Comparison of ENCODE assay signal across 8 cellular contexts in the genomic region with DNA sequence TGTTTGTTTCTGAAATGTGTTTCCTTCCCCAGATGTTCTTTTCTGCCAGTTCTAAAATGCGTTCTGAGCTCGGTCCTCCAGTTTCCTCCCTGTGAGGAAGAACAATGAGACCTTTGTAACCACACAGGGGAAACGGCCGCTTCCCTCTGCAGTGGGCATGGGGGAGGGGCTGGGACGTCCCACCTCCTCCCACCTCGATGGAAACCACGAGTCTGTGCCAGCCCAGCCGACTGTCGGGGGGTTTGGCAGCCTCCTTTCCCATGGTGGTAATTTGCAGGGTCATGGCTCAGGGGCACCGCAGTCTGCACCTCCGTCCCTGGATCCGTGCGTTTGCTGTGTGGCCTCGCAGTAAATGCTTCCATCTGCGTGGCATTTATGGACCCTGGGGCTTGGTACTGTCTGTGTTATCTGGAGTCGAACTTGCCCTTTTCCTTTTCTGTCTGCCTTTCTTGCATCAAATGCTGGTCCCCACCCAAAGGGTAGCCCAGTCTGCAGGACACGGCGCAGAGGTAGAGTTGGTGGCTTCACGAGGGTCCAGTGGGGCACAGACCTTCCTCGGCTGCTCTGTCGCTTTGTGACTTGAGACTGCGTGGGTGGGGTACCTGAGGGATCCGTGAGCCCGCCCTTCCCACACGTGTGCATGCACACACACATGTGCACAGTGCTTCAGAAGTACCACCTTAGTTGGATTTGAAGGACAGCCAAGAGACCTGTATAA. TPM values are rescaled to one million over a fixed set of nuclear protein-coding genes. Genes with fewer than 3 reads are reported as not detected.
DNase-seq lines count a peak whose midpoint lies in the region; ATAC-seq and TF ChIP-seq lines count a peak whose summit lies in the region.
"Had no signal": no experiment of that assay in that cellular context is flagged by ENCODE, and none has a peak within 500 bp of the region (broad histone marks: within the 10 kb centered on the region; RNA-seq: fewer than 3 reads in every experiment).

No MANE protein-coding gene starts in this region.

- H3K9me3 ChIP-seq in Loucy (ENCODE audit: insufficient read depth, low read depth, low read length), result no peaks in the 10 kb centered on the region
- H3K9me3 ChIP-seq in iPS-15b (ENCODE audit: control insufficient read depth, insufficient read depth, low read length), result no peaks in the 10 kb centered on the region
- H3K9me3 ChIP-seq: psoas muscle had no signal

- H3K27me3 ChIP-seq in Loucy (ENCODE audit: insufficient read depth, low read length, poor library complexity, severe bottlenecking) (no peaks in the 10 kb centered on the region), iPS-15b (ENCODE audit: control insufficient read depth, insufficient read depth, low read length) (no peaks in the 10 kb centered on the region)

- peaks cover 96% of the 10 kb centered on the region for H3K79me2 ChIP-seq in Loucy (ENCODE audit: insufficient read depth, low read length)

- H3K4me3 Mint-ChIP-seq in WTC11, result peak overlapping the region; percentile 25
- H3K4me3 Mint-ChIP-seq in stimulated activated naive CD8-positive, alpha-beta T cell treated with anti-CD3 and anti-CD28 coated beads, Interleukin-15, Interleukin-2, amounts not matched to agents 100 ng/mL and 50 ng/mL, for 24 hours, result peak overlapping the region; percentile 30

- H3K36me3 Mint-ChIP-seq in WTC11, result no peaks in the 10 kb centered on the region
- H3K36me3 Mint-ChIP-seq in stimulated activated naive CD8-positive, alpha-beta T cell treated with anti-CD3 and anti-CD28 coated beads, Interleukin-15, Interleukin-2, amounts not matched to agents 100 ng/mL and 50 ng/mL, for 24 hours (ENCODE audit: low read depth), result no peaks in the 10 kb centered on the region

- H3K9me3 Mint-ChIP-seq in WTC11, result no peaks in the 10 kb centered on the region
- H3K9me3 Mint-ChIP-seq in stimulated activated naive CD8-positive, alpha-beta T cell treated with anti-CD3 and anti-CD28 coated beads, Interleukin-15, Interleukin-2, amounts not matched to agents 100 ng/mL and 50 ng/mL, for 24 hours, result no peaks in the 10 kb centered on the region

- peak overlapping the region; percentile 83 for H3K9ac ChIP-seq in Loucy (ENCODE audit: low read depth, low read length, poor library complexity, severe bottlenecking)
- H3K9ac ChIP-seq in iPS-15b (ENCODE audit: low read depth, low read length), result peak overlapping the region; percentile 13

- TF ChIP-seq CTCF in Loucy (conservative IDR thresholded peaks at IDR 0.05; ENCODE audit: low read length) (no peak), WTC11 (IDR thresholded peaks at IDR 0.05) (no peak)

- peaks cover 76% of the 10 kb centered on the region for H3K4me1 Mint-ChIP-seq in WTC11
- peaks cover 58% of the 10 kb centered on the region for H3K4me1 Mint-ChIP-seq in stimulated activated naive CD8-positive, alpha-beta T cell treated with anti-CD3 and anti-CD28 coated beads, Interleukin-15, Interleukin-2, amounts not matched to agents 100 ng/mL and 50 ng/mL, for 24 hours (ENCODE audit: low read depth)

- DNase-seq in WTC11 (ENCODE audit: low spot score), result peak; percentile 63
- no peak for DNase-seq in SK-N-DZ (ENCODE audit: low spot score)
- DNase-seq in NCI-H2081 treated with DMSO at 0.1 percent for 48 hours (lab: John Stamatoyannopoulos, UW), result no peak
- DNase-seq: psoas muscle had no signal

- no peaks in the 10 kb centered on the region for H4K20me1 ChIP-seq in Loucy (ENCODE audit: insufficient read depth, low read length, poor library complexity, severe bottlenecking)

- peak overlapping the region; percentile 93 for H3K4me2 ChIP-seq in Loucy (ENCODE audit: low read depth, low read length, poor library complexity, severe bottlenecking)

- ATAC-seq in WTC11 (peak; percentile 63), HG03342 (IDR thresholded peaks at IDR 0.05; ENCODE audit: unreplicated experiment) (no peak)

- H3K9me2 ChIP-seq in Loucy (replicated peaks; ENCODE audit: low read depth, low read length), result no peaks in the 10 kb centered on the region

- peak overlapping the region; percentile 95 for H3K27ac Mint-ChIP-seq in WTC11
- no peak overlapping the region for H3K27ac Mint-ChIP-seq in stimulated activated naive CD8-positive, alpha-beta T cell treated with anti-CD3 and anti-CD28 coated beads, Interleukin-15, Interleukin-2, amounts not matched to agents 100 ng/mL and 50 ng/mL, for 24 hours

- POLR2A ChIA-PET in WTC11 (lab: Charles Lee), result interaction anchor here (1.7 kb wide), 1 partner anchor 14 kb away, joined by 4 read pairs; no protein-coding TSS in a partner anchor

- H3K36me3 ChIP-seq in Loucy (ENCODE audit: insufficient read depth, low read length) (no peaks in the 10 kb centered on the region), iPS-15b (ENCODE audit: control insufficient read depth, insufficient read depth, low read length) (no peaks in the 10 kb centered on the region)

- H3K27me3 Mint-ChIP-seq in WTC11 (ENCODE audit: low read depth), result no peaks in the 10 kb centered on the region
- H3K27me3 Mint-ChIP-seq in stimulated activated naive CD8-positive, alpha-beta T cell treated with anti-CD3 and anti-CD28 coated beads, Interleukin-15, Interleukin-2, amounts not matched to agents 100 ng/mL and 50 ng/mL, for 24 hours, result no peaks in the 10 kb centered on the region

- H3K4me3 ChIP-seq in Loucy (ENCODE audit: low read length, poor library complexity, severe bottlenecking), result peak overlapping the region; percentile 71
- no peak overlapping the region for H3K4me3 ChIP-seq in iPS-15b (ENCODE audit: low read depth, low read length)
- H3K4me3 ChIP-seq: psoas muscle had no signal

- no peak overlapping the region for H2AFZ ChIP-seq in Loucy (ENCODE audit: low read length)

- CTCF ChIA-PET in WTC11 (lab: Charles Lee), result interaction anchor here (0.8 to 1.5 kb wide), 10 partner anchors 12 to 71 kb away, joined by 3 to 9 read pairs (median 3); no protein-coding TSS in a partner anchor

- peaks cover 7% of the 10 kb centered on the region for H3F3A ChIP-seq in Loucy (ENCODE audit: low read depth)

- H3K4me1 ChIP-seq in Loucy (ENCODE audit: insufficient read depth, low read length, poor library complexity, severe bottlenecking), result peaks cover 79% of the 10 kb centered on the region
- peaks cover 33% of the 10 kb centered on the region for H3K4me1 ChIP-seq in iPS-15b (ENCODE audit: control insufficient read depth, insufficient read depth, low read length)

TF ChIP-seq in WTC11, 78 proteins besides CTCF, POLR2A, EP300 and RAD21 (continues in another document):
- TF ChIP-seq MXD4 (CRISPR knock-in tag; IDR thresholded peaks at IDR 0.05; ENCODE audit: borderline replicate concordance), result no peak
- TF ChIP-seq NFE2L1 (CRISPR knock-in tag; IDR thresholded peaks at IDR 0.05), result no peak
- TF ChIP-seq ESRRA (CRISPR knock-in tag; IDR thresholded peaks at IDR 0.05; ENCODE audit: borderline replicate concordance), result no peak
- no peak for TF ChIP-seq IRF2 (CRISPR knock-in tag; IDR thresholded peaks at IDR 0.05; ENCODE audit: borderline replicate concordance, low read depth)
- no peak for TF ChIP-seq KAT7 (CRISPR knock-in tag; IDR thresholded peaks at IDR 0.05; ENCODE audit: borderline replicate concordance)
- no peak for TF ChIP-seq ATF1 (CRISPR knock-in tag; IDR thresholded peaks at IDR 0.05)
- TF ChIP-seq, protein P1, sequence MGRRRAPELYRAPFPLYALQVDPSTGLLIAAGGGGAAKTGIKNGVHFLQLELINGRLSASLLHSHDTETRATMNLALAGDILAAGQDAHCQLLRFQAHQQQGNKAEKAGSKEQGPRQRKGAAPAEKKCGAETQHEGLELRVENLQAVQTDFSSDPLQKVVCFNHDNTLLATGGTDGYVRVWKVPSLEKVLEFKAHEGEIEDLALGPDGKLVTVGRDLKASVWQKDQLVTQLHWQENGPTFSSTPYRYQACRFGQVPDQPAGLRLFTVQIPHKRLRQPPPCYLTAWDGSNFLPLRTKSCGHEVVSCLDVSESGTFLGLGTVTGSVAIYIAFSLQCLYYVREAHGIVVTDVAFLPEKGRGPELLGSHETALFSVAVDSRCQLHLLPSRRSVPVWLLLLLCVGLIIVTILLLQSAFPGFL (CRISPR knock-in tag; IDR thresholded peaks at IDR 0.05; ENCODE audit: borderline replicate concordance), result no peak
- TF ChIP-seq, protein P2, sequence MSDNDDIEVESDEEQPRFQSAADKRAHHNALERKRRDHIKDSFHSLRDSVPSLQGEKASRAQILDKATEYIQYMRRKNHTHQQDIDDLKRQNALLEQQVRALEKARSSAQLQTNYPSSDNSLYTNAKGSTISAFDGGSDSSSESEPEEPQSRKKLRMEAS (CRISPR knock-in tag; IDR thresholded peaks at IDR 0.05), result peak; percentile 26; the same call in 1 of the 2 replicates
- TF ChIP-seq, protein P3, sequence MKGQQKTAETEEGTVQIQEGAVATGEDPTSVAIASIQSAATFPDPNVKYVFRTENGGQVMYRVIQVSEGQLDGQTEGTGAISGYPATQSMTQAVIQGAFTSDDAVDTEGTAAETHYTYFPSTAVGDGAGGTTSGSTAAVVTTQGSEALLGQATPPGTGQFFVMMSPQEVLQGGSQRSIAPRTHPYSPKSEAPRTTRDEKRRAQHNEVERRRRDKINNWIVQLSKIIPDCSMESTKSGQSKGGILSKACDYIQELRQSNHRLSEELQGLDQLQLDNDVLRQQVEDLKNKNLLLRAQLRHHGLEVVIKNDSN (CRISPR knock-in tag; IDR thresholded peaks at IDR 0.05), result 0 out of 2 replicates have a peak, but pooled peaks have one; percentile 12
- no peak for TF ChIP-seq ZNF219 (CRISPR knock-in tag; IDR thresholded peaks at IDR 0.05; ENCODE audit: borderline replicate concordance)
- TF ChIP-seq, protein P4, sequence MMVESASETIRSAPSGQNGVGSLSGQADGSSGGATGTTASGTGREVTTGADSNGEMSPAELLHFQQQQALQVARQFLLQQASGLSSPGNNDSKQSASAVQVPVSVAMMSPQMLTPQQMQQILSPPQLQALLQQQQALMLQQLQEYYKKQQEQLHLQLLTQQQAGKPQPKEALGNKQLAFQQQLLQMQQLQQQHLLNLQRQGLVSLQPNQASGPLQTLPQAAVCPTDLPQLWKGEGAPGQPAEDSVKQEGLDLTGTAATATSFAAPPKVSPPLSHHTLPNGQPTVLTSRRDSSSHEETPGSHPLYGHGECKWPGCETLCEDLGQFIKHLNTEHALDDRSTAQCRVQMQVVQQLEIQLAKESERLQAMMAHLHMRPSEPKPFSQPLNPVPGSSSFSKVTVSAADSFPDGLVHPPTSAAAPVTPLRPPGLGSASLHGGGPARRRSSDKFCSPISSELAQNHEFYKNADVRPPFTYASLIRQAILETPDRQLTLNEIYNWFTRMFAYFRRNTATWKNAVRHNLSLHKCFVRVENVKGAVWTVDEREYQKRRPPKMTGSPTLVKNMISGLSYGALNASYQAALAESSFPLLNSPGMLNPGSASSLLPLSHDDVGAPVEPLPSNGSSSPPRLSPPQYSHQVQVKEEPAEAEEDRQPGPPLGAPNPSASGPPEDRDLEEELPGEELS (CRISPR knock-in tag; IDR thresholded peaks at IDR 0.05), result no peak
- no peak for TF ChIP-seq CREB1 (CRISPR knock-in tag; IDR thresholded peaks at IDR 0.05)
- no peak for TF ChIP-seq NR2C2 (CRISPR knock-in tag; IDR thresholded peaks at IDR 0.05)

RNA-seq across cellular contexts. Expression of a gene that starts 16.1 kb away (rescaled TPM):
- 41.6 to 48.8 TPM (median 41.9 TPM) in 3 replicates for total RNA-seq in WTC11 (2021)
- 19.9 and 24.3 TPM in 2 replicates for polyA plus RNA-seq in SK-N-DZ (2014; cell fraction: cytosol; rRNA removed)
- polyA plus RNA-seq in SK-N-DZ (2014; cell fraction: nucleus; rRNA removed), result 16.7 and 27.5 TPM in 2 replicates

RNA-seq across cellular contexts. Expression of a gene that starts 56.8 kb away (rescaled TPM):
- total RNA-seq in WTC11 (2021), result 41.8 to 53.7 TPM (median 43.8 TPM) in 3 replicates
- polyA plus RNA-seq in SK-N-DZ (2014; cell fraction: cytosol; rRNA removed), result 36.0 and 75.0 TPM in 2 replicates
- 26.4 and 29.5 TPM in 2 replicates for polyA plus RNA-seq in SK-N-DZ (2014; cell fraction: nucleus; rRNA removed)
